21 cellular contexts compared by ENCODE assay signal in genomic region chr12:108879615-108880254, GRCh38. TPM values are rescaled to one million over a fixed set of nuclear protein-coding genes. Genes with fewer than 3 reads are reported as not detected.
DNase-seq lines count a peak whose midpoint lies in the region; FAIRE-seq and TF ChIP-seq lines count a peak whose summit lies in the region.
"Had no signal": no experiment of that assay in that cellular context is flagged by ENCODE, and none has a peak within 500 bp of the region (broad histone marks: within the 10 kb centered on the region; RNA-seq: fewer than 3 reads in every experiment).

Gene DAO, plus strand, starts transcription at chr12:108880092. Its CDS starts 4,915 bp downstream, at chr12:108885007.

- no peak within 1 kb of the TSS for H2BK120ac ChIP-seq in H1 (replicated peaks; ENCODE audit: low read depth, low read length)

- H2BK20ac ChIP-seq in H1 (ENCODE audit: low read length), result no peak within 1 kb of the TSS

- H2AFZ ChIP-seq in Karpas-422 (ENCODE audit: low read length) (no peak within 1 kb of the TSS), H1 (ENCODE audit: low read length) (peak within 1 kb of the TSS; percentile 41; the same call in 1 of the 2 replicates)

- H3K4me3 ChIP-seq in Karpas-422 (ENCODE audit: low read length), result no peak within 1 kb of the TSS
- no peak within 1 kb of the TSS for H3K4me3 ChIP-seq in H1 (ENCODE audit: extremely low read depth in 1 of 4, insufficient read depth in 2 of 4, low read depth in 3 of 4, low read length in 4 of 4)
- H3K4me3 ChIP-seq: K562, Peyer's patch had no signal

- no peaks in the 10 kb centered on the region for H3K36me3 Mint-ChIP-seq in type B pancreatic cell

- peak within 1 kb of the TSS; percentile 36 for H3K27ac Mint-ChIP-seq in type B pancreatic cell

- H3K14ac ChIP-seq in H1 (ENCODE audit: insufficient read length), result no peak within 1 kb of the TSS

- H3K4me1 ChIP-seq in Karpas-422 (ENCODE audit: low read length) (0 out of 2 replicates have a peak, but pooled peaks cover 3% of the 10 kb centered on the region), H1 (replicated peaks in 1 of 4; ENCODE audit: control insufficient read depth in 3 of 4, insufficient read depth in 4 of 4, low read length in 3 of 4) (peaks cover 0 to 5% (median 4%) of the 10 kb centered on the region in 4 experiments; a peak in 5 of 7 replicates)
- H3K4me1 ChIP-seq: Peyer's patch had no signal

- H2AK5ac ChIP-seq in H1 (ENCODE audit: low read depth, low read length), result no peak within 1 kb of the TSS

- no peaks in the 10 kb centered on the region for H3K9me3 Mint-ChIP-seq in type B pancreatic cell

- no peak within 1 kb of the TSS for H3K23ac ChIP-seq in H1 (ENCODE audit: insufficient read length)

- no peak within 1 kb of the TSS; the same call in 1 of the 2 replicates for H2BK15ac ChIP-seq in H1 (ENCODE audit: low read length)

- 0 out of 2 replicates have a peak within 1 kb of the TSS, but pooled peaks have one; percentile 63 for H2BK5ac ChIP-seq in H1 (ENCODE audit: low read depth, low read length)

- no peak within 1 kb of the TSS for H4K5ac ChIP-seq in H1 (ENCODE audit: insufficient read length, low read depth, low read length)

- no peaks in the 10 kb centered on the region for H3K27me3 Mint-ChIP-seq in type B pancreatic cell

- no peak within 1 kb of the TSS for H3K27ac ChIP-seq in Karpas-422 (ENCODE audit: low read length)
- peak within 1 kb of the TSS; percentile 14; the same call in 1 of the 2 replicates for H3K27ac ChIP-seq in H1 (ENCODE audit: low read depth, low read length)
- H3K27ac ChIP-seq: Peyer's patch had no signal

- no peaks in the 10 kb centered on the region for H3K79me1 ChIP-seq in H1 (ENCODE audit: low read depth, low read length)

- no peak for FAIRE-seq in H1 (lab: Jason Lieb, UNC)
- FAIRE-seq: K562 had no signal

- TF ChIP-seq RAD21 in H1 (IDR thresholded peaks at IDR 0.05 in 1 of 2, conservative IDR thresholded peaks at IDR 0.05 in 1 of 2; ENCODE audit: low read depth in 2 of 2, low read length in 2 of 2), result no peak

- H3K23me2 ChIP-seq in H1 (ENCODE audit: low read depth, low read length), result no peaks in the 10 kb centered on the region; the same call in 1 of the 2 replicates

- H3K9me2 ChIP-seq in Karpas-422 (replicated peaks; ENCODE audit: insufficient read depth, low read length), result no peaks in the 10 kb centered on the region

- H4K91ac ChIP-seq in H1 (replicated peaks; ENCODE audit: insufficient read length, low read length), result no peak within 1 kb of the TSS

- no peak within 1 kb of the TSS for H3K9ac ChIP-seq in Karpas-422 (ENCODE audit: low read length)
- H3K9ac ChIP-seq in H1 (replicated peaks in 1 of 4; ENCODE audit: extremely low read depth in 1 of 4, low read depth in 3 of 4, low read length in 3 of 4), result no peak within 1 kb of the TSS

- CTCF ChIA-PET in H1 (lab: Charles Lee; ENCODE audit: partially characterized antibody), result interaction anchor here (0.7 to 7.9 kb wide), 3 partner anchors 10 to 69 kb away, joined by 4 to 71 read pairs (median 5); no protein-coding TSS in a partner anchor

- TF ChIP-seq EP300 in H1 (IDR thresholded peaks at IDR 0.05; ENCODE audit: borderline replicate concordance in 1 of 2, low read depth in 2 of 2, low read length in 2 of 2), result no peak

- no peaks in the 10 kb centered on the region for H3K27me3 ChIP-seq in Karpas-422 (ENCODE audit: low read length)
- H3K27me3 ChIP-seq in H1 (replicated peaks in 1 of 4; ENCODE audit: control insufficient read depth in 3 of 4, extremely low read depth in 1 of 4, insufficient read depth in 3 of 4, low read length in 3 of 4), result no peaks in the 10 kb centered on the region
- H3K27me3 ChIP-seq: Peyer's patch had no signal

- 83% methylated on average over 15 of the region's 16 CpGs; no CpG with 5 or more reads in 1 of the 2 experiments for WGBS in H1 (ENCODE audit: extremely low coverage in 1 of 2, insufficient coverage in 1 of 2, insufficient read length in 1 of 2, insufficient replicate concordance in 2 of 2, low coverage in 1 of 2, low lambda C conversion rate in 2 of 2, missing lambda C conversion rate in 1 of 2), 2 experiments

- H3K18ac ChIP-seq in H1 (ENCODE audit: extremely low read depth, low read length), result no peak within 1 kb of the TSS

- H3K4me1 Mint-ChIP-seq in type B pancreatic cell (ENCODE audit: unreplicated experiment), result no peaks in the 10 kb centered on the region

- peak within 1 kb of the TSS; percentile 60; the same call in 1 of the 2 replicates for H2BK12ac ChIP-seq in H1 (ENCODE audit: low read depth, low read length)

- H3K4me3 Mint-ChIP-seq in type B pancreatic cell, result no peak within 1 kb of the TSS

- DNase-seq in Karpas-422 (peak; percentile 11), H1 (ENCODE audit: low read depth in 1 of 2, low spot score in 2 of 2) (no peak), medulla oblongata (ENCODE audit: extremely low spot score) (peak; percentile 81), type B pancreatic cell (ENCODE audit: extremely low spot score, unreplicated experiment) (no peak), NCI-H748 (lab: John Stamatoyannopoulos, UW; ENCODE audit: unreplicated experiment) (no peak), RPMI8226 (no peak)
- no peak for DNase-seq in activated naive CD4-positive, alpha-beta T cell treated with Interleukin-2 at 50 U/mL for 16 hours
- no peak for DNase-seq in effector CD8-positive, alpha-beta T cell (lab: John Stamatoyannopoulos, UW)
- DNase-seq: DMS 273 treated with DMSO at 0.1 percent for 48 hours, NCI-H1092 treated with DMSO at 0.1 percent for 48 hours, NCI-H1694, NCI-H2107, NCI-H345, NCI-H748 treated with DMSO at 0.1 percent for 48 hours, Peyer's patch, SHP77 had no signal

- H4K8ac ChIP-seq in H1 (ENCODE audit: extremely low read depth, insufficient read depth, low read length), result no peak within 1 kb of the TSS

- no peaks in the 10 kb centered on the region for H3K79me2 ChIP-seq in Karpas-422 (ENCODE audit: low read length)
- H3K79me2 ChIP-seq in H1 (ENCODE audit: control insufficient read depth in 1 of 2, insufficient read depth in 2 of 2, low read length in 2 of 2), result no peaks in the 10 kb centered on the region

- H3K56ac ChIP-seq in H1 (replicated peaks; ENCODE audit: insufficient read length, low read depth, low read length), result no peak within 1 kb of the TSS

- H3K4ac ChIP-seq in H1 (replicated peaks; ENCODE audit: insufficient read length, low read depth, low read length), result no peak within 1 kb of the TSS

- H4K20me1 ChIP-seq in Karpas-422 (ENCODE audit: insufficient read depth, low read depth, low read length) (no peaks in the 10 kb centered on the region), H1 (replicated peaks in 1 of 2; ENCODE audit: control insufficient read depth in 1 of 2, insufficient read depth in 2 of 2, low read length in 2 of 2) (no peaks in the 10 kb centered on the region)

- POLR2A ChIA-PET in H1 (lab: Charles Lee; ENCODE audit: partially characterized antibody), result interaction anchor here (0.5 to 0.6 kb wide), 3 partner anchors 9 to 164 kb away, joined by 3 to 5 read pairs (median 3); no protein-coding TSS in a partner anchor

- TF ChIP-seq POLR2A in H1 (IDR thresholded peaks at IDR 0.05; ENCODE audit: control extremely low read depth in 1 of 2, low read depth in 2 of 2, low read length in 2 of 2), result no peak

- H3K9me3 ChIP-seq in Karpas-422 (ENCODE audit: low read length), result no peaks in the 10 kb centered on the region
- no peaks in the 10 kb centered on the region for H3K9me3 ChIP-seq in H1 (ENCODE audit: insufficient read depth in 2 of 2, low read depth in 1 of 2, low read length in 1 of 2)
- H3K9me3 ChIP-seq: Peyer's patch had no signal

- no peaks in the 10 kb centered on the region for H3K36me3 ChIP-seq in Karpas-422 (ENCODE audit: insufficient read depth, low read length)
- H3K36me3 ChIP-seq in H1 (ENCODE audit: control insufficient read depth in 2 of 4, insufficient read depth in 4 of 4, low read length in 3 of 4), result no peaks in the 10 kb centered on the region
- H3K36me3 ChIP-seq: Peyer's patch had no signal

- H3K4me2 ChIP-seq in Karpas-422 (ENCODE audit: low read depth, low read length, poor library complexity, severe bottlenecking) (no peak within 1 kb of the TSS), H1 (ENCODE audit: insufficient read depth in 1 of 2, low read depth in 2 of 2, low read length in 2 of 2) (no peak within 1 kb of the TSS)

- TF ChIP-seq CTCF in H1 (IDR thresholded peaks at IDR 0.05; ENCODE audit: control extremely low read depth in 1 of 3, insufficient read depth in 1 of 3, low read depth in 1 of 3, low read length in 3 of 3), result no peak
- no peak for TF ChIP-seq CTCF in type B pancreatic cell (conservative IDR thresholded peaks at IDR 0.05)

TF ChIP-seq in H1, 55 proteins besides CTCF, POLR2A, EP300 and RAD21 (continues in another document):
- TF ChIP-seq NRF1 (IDR thresholded peaks at IDR 0.05; ENCODE audit: low read depth, low read length) (no peak), SIN3A (conservative IDR thresholded peaks at IDR 0.05 in 1 of 2, IDR thresholded peaks at IDR 0.05 in 1 of 2; ENCODE audit: low read depth in 1 of 2, low read length in 2 of 2) (no peak), KDM4A (IDR thresholded peaks at IDR 0.05; ENCODE audit: low read depth, low read length, severe bottlenecking) (no peak), TEAD4 (IDR thresholded peaks at IDR 0.05; ENCODE audit: low read depth, low read length) (no peak), SP2 (IDR thresholded peaks at IDR 0.05; ENCODE audit: low read length) (no peak), EGR1 (IDR thresholded peaks at IDR 0.05; ENCODE audit: borderline replicate concordance, low read depth, low read length) (no peak), POU5F1 (IDR thresholded peaks at IDR 0.05; ENCODE audit: low read depth, low read length) (no peak), CHD1 (IDR thresholded peaks at IDR 0.05; ENCODE audit: low read depth, low read length) (no peak), GTF2F1 (IDR thresholded peaks at IDR 0.05; ENCODE audit: borderline replicate concordance, low read depth, low read length) (no peak), SP1 (IDR thresholded peaks at IDR 0.05; ENCODE audit: low read depth, low read length) (no peak)
- TF ChIP-seq, protein P1, sequence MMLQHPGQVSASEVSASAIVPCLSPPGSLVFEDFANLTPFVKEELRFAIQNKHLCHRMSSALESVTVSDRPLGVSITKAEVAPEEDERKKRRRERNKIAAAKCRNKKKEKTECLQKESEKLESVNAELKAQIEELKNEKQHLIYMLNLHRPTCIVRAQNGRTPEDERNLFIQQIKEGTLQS (IDR thresholded peaks at IDR 0.05; ENCODE audit: insufficient read depth, low read depth, low read length), result no peak

RNA-seq across cellular contexts. Expression of gene DAO, which starts in this region (rescaled TPM):
- not detected in 2 replicates for total RNA-seq in Karpas-422 (2014; rRNA removed; shearing (Covaris generic); ENCODE audit: low replicate concordance)
- not detected in 2 replicates for total RNA-seq in H1 (2021; fragmentation: NEBNext Ultra II Directional; extraction: Animal tissue kit (Norgen Biotek cat#: 25700))
- polyA plus RNA-seq in H1 (2011; rRNA removed), result not detected in 2 replicates
- polyA plus RNA-seq in H1 (2011; cell fraction: cytosol; rRNA removed), result not detected
- polyA plus RNA-seq in H1 (2011; cell fraction: nucleus; rRNA removed), result not detected
- not detected in 4 replicates for polyA plus RNA-seq in H1 (2012, experiment 1 of 2)
- not detected for polyA plus RNA-seq in H1 (2012, experiment 2 of 2)
- polyA plus RNA-seq in H1 (2013, experiment 1 of 2), result not detected
- polyA plus RNA-seq in H1 (2013, experiment 2 of 2), result 0.04 TPM
- not detected in 2 replicates for polyA minus RNA-seq in H1 (2011; rRNA and poly(A)+ RNA removed)
- not detected for polyA minus RNA-seq in H1 (2011; cell fraction: cytosol; rRNA and poly(A)+ RNA removed)
- not detected for polyA minus RNA-seq in H1 (2011; cell fraction: nucleus; rRNA and poly(A)+ RNA removed)
- total RNA-seq in type B pancreatic cell (ENCODE audit: low replicate concordance), result not detected in 2 replicates
- total RNA-seq: Daoy, H4, K562, M059J had no signal
- polyA plus RNA-seq: BJ, K562 had no signal

Comparison
In these comparisons a context has a peak if more than half of its experiments do, and no peak if none do; other contexts are left out.
1. Peak in DNase-seq in Karpas-422; RNA of the gene not detected or under 1 TPM.